In genomic region chr3:13123765-13124164, GRCh38 we compare ENCODE assay signal across 16 cellular contexts. TPM values are rescaled to one million over a fixed set of nuclear protein-coding genes. Genes with fewer than 3 reads are reported as not detected.
A peak's percentile ranks its signal among the peaks of the same experiment; 100 is the strongest.
DNase-seq lines count a peak whose midpoint lies in the region; ATAC-seq, FAIRE-seq and TF ChIP-seq lines count a peak whose summit lies in the region.
"Had no signal": no experiment of that assay in that cellular context is flagged by ENCODE, and none has a peak within 500 bp of the region (broad histone marks: within the 10 kb centered on the region; RNA-seq: fewer than 3 reads in every experiment).

No MANE protein-coding gene starts in this region.

- no peaks in the 10 kb centered on the region for H3K79me2 ChIP-seq in HepG2 (ENCODE audit: insufficient read depth, low read length)

- no TSS peak for BruUV-seq in HepG2 (replicated peaks; lab: Mats Ljungman, UMichigan)

- H3K27me3 ChIP-seq in heart left ventricle (no peaks in the 10 kb centered on the region), HepG2 (ENCODE audit: control insufficient read depth in 1 of 2, insufficient read depth in 2 of 2, low read length in 2 of 2) (no peaks in the 10 kb centered on the region)
- H3K27me3 ChIP-seq: BLaER1 had no signal

- DNase-seq in NCI-H1694 treated with DMSO at 0.1 percent for 48 hours (lab: John Stamatoyannopoulos, UW) (peak; percentile 13), NCI-H1694 (lab: John Stamatoyannopoulos, UW) (no peak), Right ventricle myocardium superior (peak; percentile 11), heart left ventricle (no peak), HepG2 (ENCODE audit: low spot score) (no peak), NCI-H128 (lab: John Stamatoyannopoulos, UW; ENCODE audit: unreplicated experiment) (no peak), AML-193 (lab: John Stamatoyannopoulos, UW) (no peak), OCI-M1 (lab: John Stamatoyannopoulos, UW) (no peak)
- DNase-seq: DMS53, GF-D8, GOT3, H9 had no signal

- H3K36me3 ChIP-seq in heart left ventricle = no peaks in the 10 kb centered on the region
- peaks cover 0 to 7% of the 10 kb centered on the region in 2 experiments; a peak in 2 of 5 replicates for H3K36me3 ChIP-seq in HepG2 (replicated peaks in 1 of 2; ENCODE audit: control insufficient read depth in 1 of 2, insufficient read depth in 2 of 2, low read length in 2 of 2)
- H3K36me3 ChIP-seq: BLaER1 had no signal

- 0 out of 2 replicates have a peak, but pooled peaks cover 2% of the 10 kb centered on the region for H4K20me1 ChIP-seq in HepG2 (ENCODE audit: insufficient read depth, low read length)
- H4K20me1 ChIP-seq: BLaER1 had no signal

- no peak overlapping the region for H3K4me2 ChIP-seq in HepG2 (ENCODE audit: low read depth, low read length)
- H3K4me2 ChIP-seq: BLaER1 had no signal

- CTCF ChIA-PET in HepG2 (lab: Yijun Ruan, JAX; ENCODE audit: low intra/inter-chr PET ratio, low total read pairs) = no interaction called here

- TF ChIP-seq EP300 in HepG2 (IDR thresholded peaks at IDR 0.05; ENCODE audit: low read depth in 2 of 2, low read length in 2 of 2) (no peak), HepG2 (CRISPR knock-in tag; IDR thresholded peaks at IDR 0.05; ENCODE audit: borderline replicate concordance) (no peak)

- H3K9ac ChIP-seq in HepG2 (ENCODE audit: insufficient read depth, low read depth, low read length) = no peak overlapping the region
- H3K9ac ChIP-seq: BLaER1 had no signal

- H3K27ac ChIP-seq in heart left ventricle = no peak overlapping the region
- no peak overlapping the region for H3K27ac ChIP-seq in HepG2 (ENCODE audit: extremely low read length, insufficient read depth, low read length)
- H3K27ac ChIP-seq: 22Rv1, BLaER1 had no signal

- 87 to 93% (median 89%) methylated on average over 9 to 11 of the region's 11 CpGs for WGBS in heart left ventricle, 4 donors
- 98% methylated on average over 8 of the region's 11 CpGs for WGBS in HepG2 (ENCODE audit: low lambda C conversion rate)

- no peak overlapping the region for H2AFZ ChIP-seq in HepG2 (ENCODE audit: low read length)

- no peak overlapping the region for H3K4me3 ChIP-seq in heart left ventricle
- H3K4me3 ChIP-seq in HepG2 (replicated peaks in 1 of 3; ENCODE audit: insufficient read depth in 1 of 3, low read depth in 2 of 3, low read length in 3 of 3) = no peak overlapping the region
- H3K4me3 ChIP-seq: BLaER1 had no signal

- POLR2A ChIA-PET in HepG2 (lab: Yijun Ruan, JAX) = no interaction called here

- TF ChIP-seq RAD21 in HepG2 (CRISPR knock-in tag; IDR thresholded peaks at IDR 0.05) = no peak

- TF ChIP-seq CTCF in heart left ventricle (IDR thresholded peaks at IDR 0.05) (no peak), HepG2 (CRISPR knock-in tag; IDR thresholded peaks at IDR 0.05) (no peak)

- FAIRE-seq in HepG2 (lab: Jason Lieb, UNC) = no peak
- FAIRE-seq: GM18507 had no signal

- no peaks in the 10 kb centered on the region for H3K4me1 ChIP-seq in heart left ventricle
- H3K4me1 ChIP-seq in HepG2 (ENCODE audit: insufficient read depth, low read length) = no peaks in the 10 kb centered on the region
- H3K4me1 ChIP-seq: Caco-2 had no signal

- H3K9me3 ChIP-seq in heart left ventricle (no peaks in the 10 kb centered on the region), HepG2 (ENCODE audit: low read length) (no peaks in the 10 kb centered on the region)
- H3K9me3 ChIP-seq: BLaER1 had no signal

- ATAC-seq in Right ventricle myocardium superior (ENCODE audit: poor library complexity) (no peak), heart left ventricle (no peak), HepG2 (no peak)

- in situ Hi-C loops in HepG2 (cut with HindIII; ENCODE audit: extremely low pct_ligation_motif_present, low pct_unique_long_range_greater_than_20kb) = no loop called here

- intact Hi-C loops in Right ventricle myocardium superior (cut with DNase I) = no loop called here
- intact Hi-C loops in heart left ventricle (cut with DNase I) = no loop called here
- intact Hi-C loops in HepG2 (cut with micrococcal nuclease; ENCODE audit: unreplicated experiment) = no loop called here

- TF ChIP-seq POLR2A in heart left ventricle (IDR thresholded peaks at IDR 0.05) (no peak), HepG2 (IDR thresholded peaks at IDR 0.05; ENCODE audit: insufficient read depth in 1 of 2, low read depth in 2 of 2, low read length in 2 of 2) (no peak)

RNA-seq across cellular contexts. Expression of gene IQSEC1, which starts 50.5 kb away (rescaled TPM):
- total RNA-seq in Right ventricle myocardium superior (78.6 TPM), heart left ventricle (10 to 100 TPM; 44.2 to 79.1 (median 64.5) TPM), HepG2 (2016; rRNA removed; fragmentation: Illumina TruSeq; extraction: Trizol) (17.4 and 24.2 TPM in 2 replicates)
- polyA plus RNA-seq in heart left ventricle (10 to 100 TPM; 28.8 to 31.7 TPM), HepG2 (2011; rRNA removed) (20.2 and 24.5 TPM in 2 replicates)
- 12.3 and 12.9 TPM in 2 replicates for total RNA-seq in HepG2 (2016; cell fraction: cytosol; rRNA removed; fragmentation: Illumina TruSeq; extraction: Trizol; ENCODE audit: low read depth)
- 17.6 and 20.3 TPM in 2 replicates for total RNA-seq in HepG2 (2016; cell fraction: insoluble cytoplasmic fraction; rRNA removed; fragmentation: Illumina TruSeq; extraction: Trizol)
- total RNA-seq in HepG2 (2016; cell fraction: membrane; rRNA removed; fragmentation: Illumina TruSeq; extraction: Trizol) = 25.6 and 28.9 TPM in 2 replicates
- 26.8 and 29.4 TPM in 2 replicates for total RNA-seq in HepG2 (2016; cell fraction: nucleus; rRNA removed; fragmentation: Illumina TruSeq; extraction: Trizol)
- 11.4 and 12.7 TPM in 2 replicates for polyA plus RNA-seq in HepG2 (2011; cell fraction: cytosol; rRNA removed)
- 77.1 and 100 TPM in 2 replicates for polyA plus RNA-seq in HepG2 (2011; cell fraction: nucleus; rRNA removed)
- 40.4 and 47.7 TPM in 2 replicates for polyA plus RNA-seq in HepG2 (2012)
- polyA plus RNA-seq in HepG2 (2016; cell fraction: cytosol; fragmentation: Illumina TruSeq; extraction: Trizol; ENCODE audit: low read depth) = 3.1 and 3.4 TPM in 2 replicates
- 23.2 and 33.8 TPM in 2 replicates for polyA plus RNA-seq in HepG2 (2016; cell fraction: insoluble cytoplasmic fraction; fragmentation: Illumina TruSeq; extraction: Trizol; ENCODE audit: low read depth)
- 13.5 and 17.5 TPM in 2 replicates for polyA plus RNA-seq in HepG2 (2016; cell fraction: membrane; fragmentation: Illumina TruSeq; extraction: Trizol; ENCODE audit: low read depth)
- polyA plus RNA-seq in HepG2 (2016; cell fraction: nucleus; fragmentation: Illumina TruSeq; extraction: Trizol; ENCODE audit: insufficient read depth, low read depth) = 57.5 and 60.4 TPM in 2 replicates
- polyA minus RNA-seq in HepG2 (2011; rRNA and poly(A)+ RNA removed; ENCODE audit: low replicate concordance) = 6.5 and 33.0 TPM in 2 replicates
- 25.6 and 30.7 TPM in 2 replicates for polyA minus RNA-seq in HepG2 (2011; cell fraction: cytosol; rRNA and poly(A)+ RNA removed)
- 49.3 and 52.3 TPM in 2 replicates for polyA minus RNA-seq in HepG2 (2011; cell fraction: nucleus; rRNA and poly(A)+ RNA removed)

Comparison
In these comparisons a context has a peak if more than half of its experiments do, and no peak if none do; other contexts are left out.
1. DNase-seq: peak in NCI-H1694 treated with DMSO at 0.1 percent for 48 hours (single experiment) and Right ventricle myocardium superior (single experiment); none in NCI-H1694 (single experiment), heart left ventricle (0 of 5), HepG2 (single experiment), NCI-H128 (single experiment), AML-193 (0 of 2) and OCI-M1 (single experiment).